Comparison of ENCODE assay signal across 9 cellular contexts in genomic region chr10:113941140-113941539, GRCh38.
"Had no signal": no experiment of that assay in that cellular context is flagged by ENCODE, and none has a peak within 500 bp of the region (broad histone marks: within the 10 kb centered on the region; RNA-seq: fewer than 3 reads in every experiment).

No MANE protein-coding gene starts in this region.

- H3K9ac ChIP-seq: GM23248 had no signal

- H3K4me1 ChIP-seq: HAP-1 had no signal

- DNase-seq: GM23248, GOT3, H7, HFFc6, IMR-90 had no signal

- H3K9me3 ChIP-seq: HAP-1 had no signal

- H3K36me3 ChIP-seq: HAP-1 had no signal

- H2AFZ ChIP-seq: GM23248 had no signal

- H3K4me3 ChIP-seq: GM23248, HAP-1, K562 had no signal

- ATAC-seq: HCT116, K562 had no signal

- H3K27ac ChIP-seq: GM23248, HL-60 had no signal
